In genomic region chr1:153945795-153946621, GRCh38 we compare ENCODE assay signal across 8 cellular contexts. TPM values are rescaled to one million over a fixed set of nuclear protein-coding genes. Genes with fewer than 3 reads are reported as not detected.
DNase-seq lines count a peak whose midpoint lies in the region; ATAC-seq and TF ChIP-seq lines count a peak whose summit lies in the region.

No MANE protein-coding gene starts in this region.

- DNase-seq in COLO668 (lab: John Stamatoyannopoulos, UW; ENCODE audit: unreplicated experiment) (peak; percentile 82), RWPE2 (ENCODE audit: low spot score) (no peak), globus pallidus (ENCODE audit: low spot score) (peak; percentile 84), osteocyte (ENCODE audit: extremely low spot score, unreplicated experiment) (no peak), tibial artery (peak; percentile 87 to 95)
- peak; percentile 71 for DNase-seq in activated naive CD4-positive, alpha-beta T cell treated with Interleukin-2 at 50 U/mL for 16 hours

- ATAC-seq in GM19438 (IDR thresholded peaks at IDR 0.05; ENCODE audit: low read depth, unreplicated experiment), result peak; percentile 73
- peak; percentile 64 for ATAC-seq in HG03521 (IDR thresholded peaks at IDR 0.05; ENCODE audit: unreplicated experiment)
- peak; percentile 54 for ATAC-seq in RWPE2 (ENCODE audit: low read depth)

- H3K27me3 ChIP-seq in RWPE2 (ENCODE audit: insufficient read depth, poor library complexity, severe bottlenecking) (no peaks in the 10 kb centered on the region), tibial artery (no peaks in the 10 kb centered on the region)

- H3K4me3 Mint-ChIP-seq in osteocyte (ENCODE audit: unreplicated experiment), result peak overlapping the region; percentile 77

- TF ChIP-seq CTCF in RWPE2 (IDR thresholded peaks at IDR 0.05; ENCODE audit: poor library complexity, severe bottlenecking) (no peak), osteocyte (IDR thresholded peaks at IDR 0.05) (no peak), tibial artery (IDR thresholded peaks at IDR 0.05) (no peak)

- peaks cover 18% of the 10 kb centered on the region for H3K4me1 Mint-ChIP-seq in osteocyte (ENCODE audit: unreplicated experiment)

- H3K4me1 ChIP-seq in RWPE2 (ENCODE audit: insufficient read depth, poor library complexity, severe bottlenecking) (no peaks in the 10 kb centered on the region), tibial artery (peaks cover 0 to 31% (median 15%) of the 10 kb centered on the region in 4 donors)

- H3K27ac ChIP-seq in RWPE2 (ENCODE audit: poor library complexity, severe bottlenecking) (peak overlapping the region; percentile 76), tibial artery (peak overlapping the region; percentile 94 to 98)

- H3K27me3 Mint-ChIP-seq in osteocyte (ENCODE audit: unreplicated experiment), result no peaks in the 10 kb centered on the region

- H3K9me3 Mint-ChIP-seq in osteocyte (ENCODE audit: unreplicated experiment), result no peaks in the 10 kb centered on the region

- peaks cover 13% of the 10 kb centered on the region for H3K36me3 Mint-ChIP-seq in osteocyte (ENCODE audit: unreplicated experiment)

- H3K4me3 ChIP-seq in RWPE2 (ENCODE audit: severe bottlenecking) (peak overlapping the region; percentile 77), tibial artery (peak overlapping the region; percentile 87 to 93)

- intact Hi-C loops in tibial artery (cut with DNase I; ENCODE audit: low total_unique reads), result loop anchor here (2.0 to 10.0 kb wide), 3 partner anchors 41 to 271 kb away; partner anchors contain the start of genes ILF2, NPR1 and RAB13

- H3K9me3 ChIP-seq in RWPE2 (ENCODE audit: severe bottlenecking), result no peaks in the 10 kb centered on the region
- no peaks in the 10 kb centered on the region for H3K9me3 ChIP-seq in tibial artery

- H3K36me3 ChIP-seq in RWPE2 (ENCODE audit: low read depth), result peaks cover 51% of the 10 kb centered on the region
- H3K36me3 ChIP-seq in tibial artery, result peaks cover 39 to 68% (median 52%) of the 10 kb centered on the region in 3 donors

- peak overlapping the region; percentile 63 for H3K27ac Mint-ChIP-seq in osteocyte (ENCODE audit: unreplicated experiment)

RNA-seq across cellular contexts. Expression of gene DENND4B, which starts 0.5 kb away (rescaled TPM):
- total RNA-seq in osteocyte, result 48.0 and 53.1 TPM in 2 replicates

RNA-seq across cellular contexts. Expression of gene CRTC2, which starts 12.4 kb away (rescaled TPM):
- total RNA-seq in osteocyte, result 29.4 and 41.9 TPM in 2 replicates

RNA-seq across cellular contexts. Expression of gene SLC39A1, which starts 17.3 kb away (rescaled TPM):
- total RNA-seq in osteocyte, result 93.2 and 95.3 TPM in 2 replicates

RNA-seq across cellular contexts. Expression of gene CREB3L4, which starts 21.7 kb away (rescaled TPM):
- 9.3 and 11.1 TPM in 2 replicates for total RNA-seq in osteocyte

RNA-seq across cellular contexts. Expression of gene GATAD2B, which starts 23.2 kb away (rescaled TPM):
- 63.2 and 66.7 TPM in 2 replicates for total RNA-seq in osteocyte

Comparison
In these comparisons a context has a peak if more than half of its experiments do, and no peak if none do; other contexts are left out.
1. DNase-seq: peak in COLO668 (single experiment), activated naive CD4-positive, alpha-beta T cell treated with Interleukin-2 at 50 U/mL for 16 hours (single experiment), globus pallidus (single experiment) and tibial artery (2 of 2); none in RWPE2 (single experiment) and osteocyte (single experiment).
2. Peak in every context shown above with its lines, with median percentiles within 50 percentile points of each other: ATAC-seq.